Comparison of ENCODE assay signal across 12 cellular contexts in the genomic region with DNA sequence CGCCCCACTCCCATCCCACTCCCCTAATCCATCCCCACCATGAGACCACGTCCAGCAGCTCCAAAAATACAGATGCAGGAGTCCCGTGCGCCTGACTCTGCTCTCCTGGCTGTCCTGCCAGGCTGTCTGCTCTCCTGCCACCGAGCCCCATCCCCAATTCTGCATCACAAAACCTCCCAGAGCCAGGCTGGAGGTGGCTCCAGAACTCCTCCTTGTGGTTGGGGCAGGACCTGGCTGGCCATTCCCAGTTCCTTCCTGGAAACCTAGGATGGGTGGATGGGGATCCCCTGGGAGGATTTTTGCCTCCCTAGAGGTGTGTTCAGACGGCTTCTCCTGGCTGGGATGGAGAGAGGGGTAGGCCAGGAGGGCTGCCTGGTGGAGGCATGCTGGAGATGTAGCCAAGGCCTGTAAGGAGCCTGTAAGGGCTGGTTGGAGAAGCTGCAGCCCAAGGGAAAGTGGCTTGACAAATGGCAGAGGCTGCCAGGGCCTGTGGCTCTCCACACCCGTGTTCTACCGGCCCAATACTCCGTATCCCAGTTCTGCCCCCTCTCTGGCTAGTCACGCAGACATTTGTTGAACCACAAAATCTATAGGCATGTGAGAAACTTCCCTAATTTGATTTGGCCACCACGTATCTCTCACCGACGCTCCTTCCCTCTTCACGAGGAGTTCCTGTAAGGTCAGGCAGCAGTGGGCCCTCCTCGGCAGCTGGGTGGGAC.
DNase-seq lines count a peak whose midpoint lies in the region; ATAC-seq and TF ChIP-seq lines count a peak whose summit lies in the region.
"Had no signal": no experiment of that assay in that cellular context is flagged by ENCODE, and none has a peak within 500 bp of the region (broad histone marks: within the 10 kb centered on the region; RNA-seq: fewer than 3 reads in every experiment).

No MANE protein-coding gene starts in this region.

- peak; percentile 18; the same call in 1 of the 2 replicates for TF ChIP-seq CTCF in WTC11 (IDR thresholded peaks at IDR 0.05)
- TF ChIP-seq CTCF in kidney epithelial cell (IDR thresholded peaks at IDR 0.05; ENCODE audit: insufficient read depth, low read length, poor library complexity, severe bottlenecking), result peak; percentile 20

- H3K4me3 Mint-ChIP-seq in WTC11, result no peak overlapping the region
- no peak overlapping the region for H3K4me3 Mint-ChIP-seq in activated CD4-positive, alpha-beta memory T cell treated with anti-CD3 and anti-CD28 coated beads, Interleukin-2, amount 10 ng/mL, durations not matched to agents 7 days and 5 days
- H3K4me3 Mint-ChIP-seq: activated naive CD8-positive, alpha-beta T cell treated with anti-CD3 and anti-CD28 coated beads, Interleukin-2, amount 50 U/mL, for 24 hours had no signal

- POLR2A ChIA-PET in WTC11 (lab: Charles Lee), result no interaction called here
- POLR2A ChIA-PET in activated CD4-positive, alpha-beta memory T cell treated with anti-CD3 and anti-CD28 coated beads, Interleukin-2, amount 10 ng/mL, durations not matched to agents 7 days and 5 days (lab: Charles Lee), result no interaction called here

- no peak overlapping the region for H4K91ac ChIP-seq in neuronal stem cell (ENCODE audit: low read depth, low read length, poor library complexity)

- no peak overlapping the region for H3K18ac ChIP-seq in neuronal stem cell (ENCODE audit: low read length)

- H2BK5ac ChIP-seq in neuronal stem cell (ENCODE audit: low read length), result no peak overlapping the region

- no peaks in the 10 kb centered on the region for H3K9me3 Mint-ChIP-seq in WTC11
- H3K9me3 Mint-ChIP-seq in activated CD4-positive, alpha-beta memory T cell treated with anti-CD3 and anti-CD28 coated beads, Interleukin-2, amount 10 ng/mL, durations not matched to agents 7 days and 5 days, result no peaks in the 10 kb centered on the region
- H3K9me3 Mint-ChIP-seq: activated naive CD8-positive, alpha-beta T cell treated with anti-CD3 and anti-CD28 coated beads, Interleukin-2, amount 50 U/mL, for 24 hours had no signal

- no peak overlapping the region for H2BK15ac ChIP-seq in neuronal stem cell (ENCODE audit: low read length)

- H3K36me3 ChIP-seq in kidney epithelial cell (ENCODE audit: control insufficient read depth, insufficient read depth, low read length) (no peaks in the 10 kb centered on the region), neuronal stem cell (replicated peaks in 1 of 2; ENCODE audit: control insufficient read depth in 2 of 2, insufficient read depth in 2 of 2, low read length in 2 of 2) (no peaks in the 10 kb centered on the region)

- H3K4me3 ChIP-seq in kidney epithelial cell (ENCODE audit: low read depth, low read length), result no peak overlapping the region
- no peak overlapping the region for H3K4me3 ChIP-seq in neuronal stem cell (ENCODE audit: low read length in 2 of 2)

- no peaks in the 10 kb centered on the region for H3K9me3 ChIP-seq in neuronal stem cell (replicated peaks in 1 of 2; ENCODE audit: control insufficient read depth in 2 of 2, insufficient read depth in 1 of 2, low read depth in 1 of 2, low read length in 2 of 2)

- no peak overlapping the region for H3K14ac ChIP-seq in neuronal stem cell (ENCODE audit: low read length)

- DNase-seq in CD1c-positive myeloid dendritic cell (ENCODE audit: extremely low spot score) (peak; percentile 91), WTC11 (ENCODE audit: low spot score) (peak; percentile 77), kidney epithelial cell (ENCODE audit: low read depth) (no peak), NCI-H1694 treated with DMSO at 0.1 percent for 48 hours (lab: John Stamatoyannopoulos, UW) (no peak), neuronal stem cell (ENCODE audit: low spot score) (no peak)
- no peak for DNase-seq in activated CD4-positive, alpha-beta memory T cell treated with anti-CD3 and anti-CD28 coated beads, Interleukin-2, amount 10 ng/mL, durations not matched to agents 7 days and 5 days
- DNase-seq: activated CD4-positive, alpha-beta T cell treated with anti-CD3 and anti-CD28 coated beads, Interleukin-2, amount 50 U/mL, for 48 hours; activated naive CD8-positive, alpha-beta T cell treated with anti-CD3 and anti-CD28 coated beads, Interleukin-2, amount 50 U/mL, for 24 hours; NCI-H2081 had no signal

- H3K23ac ChIP-seq in neuronal stem cell (ENCODE audit: low read depth, low read length, poor library complexity), result no peak overlapping the region

- no peak overlapping the region for H2BK12ac ChIP-seq in neuronal stem cell (ENCODE audit: low read length)

- peak overlapping the region; percentile 25; the same call in 1 of the 2 replicates for H3K27ac Mint-ChIP-seq in WTC11
- H3K27ac Mint-ChIP-seq in activated CD4-positive, alpha-beta memory T cell treated with anti-CD3 and anti-CD28 coated beads, Interleukin-2, amount 10 ng/mL, durations not matched to agents 7 days and 5 days, result no peak overlapping the region
- H3K27ac Mint-ChIP-seq: activated naive CD8-positive, alpha-beta T cell treated with anti-CD3 and anti-CD28 coated beads, Interleukin-2, amount 50 U/mL, for 24 hours had no signal

- peaks cover 0 to 2% of the 10 kb centered on the region in 2 donors for H3K4me1 ChIP-seq in neuronal stem cell (ENCODE audit: control insufficient read depth in 2 of 2, insufficient read depth in 1 of 2, low read depth in 1 of 2, low read length in 2 of 2)

- TF ChIP-seq RAD21 in Ishikawa (IDR thresholded peaks at IDR 0.05; ENCODE audit: low read depth), result peak; percentile 22; the same call in 1 of the 2 replicates

- no peak overlapping the region for H3K27ac ChIP-seq in neuronal stem cell (replicated peaks; ENCODE audit: low read length)
- H3K27ac ChIP-seq: epithelial cell of prostate had no signal

- CTCF ChIA-PET in WTC11 (lab: Charles Lee), result interaction anchor here (0.8 to 8.7 kb wide), 8 partner anchors 12 to 160 kb away, joined by 3 to 82 read pairs (median 3); no protein-coding TSS in a partner anchor
- CTCF ChIA-PET in activated CD4-positive, alpha-beta memory T cell treated with anti-CD3 and anti-CD28 coated beads, Interleukin-2, amount 10 ng/mL, durations not matched to agents 7 days and 5 days (lab: Charles Lee), result interaction anchor here (1.6 to 1.7 kb wide), 3 partner anchors 142 to 144 kb away, joined by 3 to 9 read pairs (median 5); no protein-coding TSS in a partner anchor

- H4K8ac ChIP-seq in neuronal stem cell (ENCODE audit: low read depth, low read length), result no peak overlapping the region

- ATAC-seq in WTC11 (peak; percentile 96), GM18861 (IDR thresholded peaks at IDR 0.05; ENCODE audit: unreplicated experiment) (no peak)

- no peak overlapping the region for H3K4me2 ChIP-seq in neuronal stem cell (ENCODE audit: insufficient read depth, low read length, poor library complexity, severe bottlenecking)

- no peaks in the 10 kb centered on the region for H3K36me3 Mint-ChIP-seq in WTC11
- no peaks in the 10 kb centered on the region for H3K36me3 Mint-ChIP-seq in activated CD4-positive, alpha-beta memory T cell treated with anti-CD3 and anti-CD28 coated beads, Interleukin-2, amount 10 ng/mL, durations not matched to agents 7 days and 5 days (ENCODE audit: low read depth)

- peaks cover 31% of the 10 kb centered on the region for H3K4me1 Mint-ChIP-seq in WTC11
- no peaks in the 10 kb centered on the region for H3K4me1 Mint-ChIP-seq in activated CD4-positive, alpha-beta memory T cell treated with anti-CD3 and anti-CD28 coated beads, Interleukin-2, amount 10 ng/mL, durations not matched to agents 7 days and 5 days

- H2BK120ac ChIP-seq in neuronal stem cell (ENCODE audit: low read depth, low read length), result no peak overlapping the region

- H3K27me3 Mint-ChIP-seq in WTC11 (ENCODE audit: low read depth), result no peaks in the 10 kb centered on the region
- H3K27me3 Mint-ChIP-seq in activated CD4-positive, alpha-beta memory T cell treated with anti-CD3 and anti-CD28 coated beads, Interleukin-2, amount 10 ng/mL, durations not matched to agents 7 days and 5 days, result peaks cover 3% of the 10 kb centered on the region
- H3K27me3 Mint-ChIP-seq: activated naive CD8-positive, alpha-beta T cell treated with anti-CD3 and anti-CD28 coated beads, Interleukin-2, amount 50 U/mL, for 24 hours had no signal

- no peak overlapping the region for H2AK5ac ChIP-seq in neuronal stem cell (ENCODE audit: low read depth, low read length)

- H3K79me1 ChIP-seq in neuronal stem cell (ENCODE audit: low read depth, low read length), result no peaks in the 10 kb centered on the region

- no peak for TF ChIP-seq EP300 in Ishikawa (IDR thresholded peaks at IDR 0.05; ENCODE audit: borderline replicate concordance)

- H3K27me3 ChIP-seq in kidney epithelial cell (ENCODE audit: control insufficient read depth, insufficient read depth, low read length) (no peaks in the 10 kb centered on the region), neuronal stem cell (ENCODE audit: control insufficient read depth in 3 of 3, insufficient read depth in 3 of 3, low read depth in 1 of 3, low read length in 3 of 3) (no peaks in the 10 kb centered on the region)

- WGBS in neuronal stem cell (ENCODE audit: extremely low coverage in 2 of 2, insufficient read length in 2 of 2, insufficient replicate concordance in 1 of 2), 2 donors, result no CpG with 5 or more reads among the region's 15 CpGs

- H3K4ac ChIP-seq in neuronal stem cell (ENCODE audit: low read length), result no peak overlapping the region

- no peak overlapping the region for H3K9ac ChIP-seq in neuronal stem cell (ENCODE audit: low read depth, low read length, poor library complexity)

- no peak overlapping the region for H2AFZ ChIP-seq in neuronal stem cell (ENCODE audit: low read length)

TF ChIP-seq in Ishikawa, 13 proteins besides CTCF, POLR2A, EP300 and RAD21:
- TF ChIP-seq CEBPB (IDR thresholded peaks at IDR 0.05), result no peak
- no peak for TF ChIP-seq NFIC (IDR thresholded peaks at IDR 0.05)

TF ChIP-seq in WTC11, 78 proteins besides CTCF, POLR2A, EP300 and RAD21 (continues in another document):
- TF ChIP-seq HMGXB4 (CRISPR knock-in tag; IDR thresholded peaks at IDR 0.05) (no peak), JUN (CRISPR knock-in tag; IDR thresholded peaks at IDR 0.05) (no peak)

Comparison
In these comparisons a context has a peak if more than half of its experiments do, and no peak if none do; other contexts are left out.
1. DNase-seq: peak in CD1c-positive myeloid dendritic cell (single experiment) and WTC11 (single experiment); none in kidney epithelial cell (single experiment), NCI-H1694 treated with DMSO at 0.1 percent for 48 hours (single experiment), activated CD4-positive, alpha-beta memory T cell treated with anti-CD3 and anti-CD28 coated beads, Interleukin-2, amount 10 ng/mL, durations not matched to agents 7 days and 5 days (single experiment) and neuronal stem cell (single experiment).